Comparison of ENCODE assay signal across 3 cellular contexts in the genomic region with DNA sequence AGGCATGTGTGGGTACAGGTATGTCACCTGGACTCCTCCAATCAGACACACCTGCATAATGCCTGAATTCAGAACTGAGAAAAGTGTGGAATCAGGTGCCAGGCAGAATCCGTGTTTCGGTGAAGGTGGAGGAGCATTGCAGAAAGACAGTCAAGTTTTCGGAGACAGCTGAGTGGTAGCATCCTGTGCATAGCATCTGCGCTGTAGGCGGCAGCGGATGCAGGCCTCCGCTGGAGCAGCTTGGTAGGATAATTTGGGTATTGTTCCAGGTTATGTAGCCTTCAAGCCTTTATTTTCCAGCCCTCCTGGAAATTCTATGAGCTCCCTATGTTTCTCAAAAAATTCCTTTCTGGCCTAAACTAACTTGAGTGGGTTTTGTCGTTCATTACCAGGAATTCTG.
"Had no signal": no experiment of that assay in that cellular context is flagged by ENCODE, and none has a peak within 500 bp of the region (broad histone marks: within the 10 kb centered on the region; RNA-seq: fewer than 3 reads in every experiment).

No MANE protein-coding gene starts in this region.

- DNase-seq: H9, KBM-7 had no signal

- H3K4me2 ChIP-seq: GM23338 had no signal

- H2AFZ ChIP-seq: GM23338 had no signal

- H3K4me3 ChIP-seq: GM23338 had no signal
